In the genomic region with DNA sequence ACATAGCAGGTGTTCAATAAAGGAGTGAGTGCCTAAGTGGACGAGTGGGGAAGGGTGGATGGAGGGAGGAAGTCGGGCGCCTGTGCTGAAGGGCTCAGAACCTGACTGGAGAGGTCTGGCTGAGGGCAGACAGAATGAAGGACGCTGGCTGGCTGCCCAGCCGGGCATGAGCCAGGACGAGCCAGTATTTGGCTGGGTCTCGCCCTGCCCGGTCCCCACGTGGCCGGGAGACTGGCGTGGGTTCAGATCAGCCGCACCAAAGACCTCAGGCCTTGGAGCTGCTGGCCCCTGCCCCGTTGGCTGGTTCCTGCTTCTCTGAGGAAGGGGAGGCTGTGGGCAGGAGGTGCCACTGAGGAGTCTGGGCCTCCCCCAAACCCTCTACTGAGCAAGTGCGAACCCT, we compare ENCODE assay signal across 12 cellular contexts.
"Had no signal": no experiment of that assay in that cellular context is flagged by ENCODE, and none has a peak within 500 bp of the region (broad histone marks: within the 10 kb centered on the region; RNA-seq: fewer than 3 reads in every experiment).

No MANE protein-coding gene starts in this region.

- H3K36me3 Mint-ChIP-seq: brain, natural killer cell had no signal

- H3K4me3 ChIP-seq: gastrocnemius medialis, skin epidermis had no signal

- DNase-seq: activated naive CD4-positive, alpha-beta T cell treated with anti-CD3 and anti-CD28 coated beads, Interleukin-2, amount 50 U/mL, for 16 hours; effector memory CD8-positive, alpha-beta T cell; gastrocnemius medialis; kidney glomerular epithelial cell; mammary epithelial cell; natural killer cell had no signal

- H3K9me3 Mint-ChIP-seq: activated T-helper 2 cell treated with anti-CD3 and anti-CD28 coated beads, Interferon-gamma antibody, Interleukin-2, Interleukin-4, amounts not matched to agents 10 μg/mL and 5 μg/mL and 100 μg/mL, durations not matched to agents 14 hours and 24 hours and 36 hours; dendritic cell treated with granulocyte-macrophage colony-stimulating factor and Interleukin-4, amounts not matched to agents 40 ng/mL and 50 ng/mL, for 4 days; effector memory CD8-positive, alpha-beta T cell; natural killer cell had no signal

- H3K9me3 ChIP-seq: gastrocnemius medialis had no signal

- H3K36me3 ChIP-seq: gastrocnemius medialis had no signal

- H3K27ac Mint-ChIP-seq: activated T-helper 2 cell treated with anti-CD3 and anti-CD28 coated beads, Interferon-gamma antibody, Interleukin-2, Interleukin-4, amounts not matched to agents 10 μg/mL and 5 μg/mL and 100 μg/mL, durations not matched to agents 14 hours and 24 hours and 36 hours; dendritic cell treated with granulocyte-macrophage colony-stimulating factor and Interleukin-4, amounts not matched to agents 40 ng/mL and 50 ng/mL, for 4 days; effector memory CD8-positive, alpha-beta T cell; natural killer cell had no signal

- H3K4me1 ChIP-seq: gastrocnemius medialis had no signal

- ATAC-seq: activated CD4-positive, CD25-positive, alpha-beta regulatory T cell treated with anti-CD3 and anti-CD28 coated beads, Interleukin-2, amount 50 U/mL, for 24 hours; effector memory CD8-positive, alpha-beta T cell; gastrocnemius medialis; natural killer cell had no signal

- H3K27ac ChIP-seq: epithelial cell of prostate, gastrocnemius medialis, skin epidermis had no signal

- H3K4me3 Mint-ChIP-seq: brain; dendritic cell treated with granulocyte-macrophage colony-stimulating factor and Interleukin-4, amounts not matched to agents 40 ng/mL and 50 ng/mL, for 4 days; effector memory CD8-positive, alpha-beta T cell; natural killer cell had no signal
